ENCODE assay signal across 10 cellular contexts in the genomic region with DNA sequence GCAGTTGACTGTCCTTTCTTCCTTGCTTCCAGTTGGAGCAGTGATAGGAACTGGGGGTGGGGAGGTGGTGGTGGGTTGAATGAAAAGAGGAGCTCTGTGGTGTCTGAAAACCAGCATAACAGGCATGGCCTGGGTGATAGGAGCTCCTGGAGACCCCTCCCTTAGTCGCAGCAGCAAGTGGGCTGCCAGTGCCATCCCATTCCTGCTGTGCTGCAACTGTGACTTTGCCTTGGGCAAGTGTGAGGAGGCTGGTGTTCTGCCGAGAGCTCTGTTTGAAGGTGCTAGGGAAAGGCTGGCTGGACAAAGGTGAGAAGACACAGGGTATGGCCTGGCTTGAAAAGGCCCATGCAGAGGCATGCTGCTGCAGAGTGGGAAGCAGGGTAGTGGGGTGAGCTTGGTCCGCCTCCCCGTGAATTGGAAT. TPM values are rescaled to one million over a fixed set of nuclear protein-coding genes. Genes with fewer than 3 reads are reported as not detected.
DNase-seq lines count a peak whose midpoint lies in the region; ATAC-seq and TF ChIP-seq lines count a peak whose summit lies in the region.
"Had no signal": no experiment of that assay in that cellular context is flagged by ENCODE, and none has a peak within 500 bp of the region (broad histone marks: within the 10 kb centered on the region; RNA-seq: fewer than 3 reads in every experiment).

No MANE protein-coding gene starts in this region.

- no peaks in the 10 kb centered on the region for H3K27me3 ChIP-seq in neural progenitor cell
- H3K27me3 ChIP-seq in upper lobe of left lung: no peaks in the 10 kb centered on the region

- H3K9me3 Mint-ChIP-seq in HFFc6 (no peaks in the 10 kb centered on the region), chondrocyte (ENCODE audit: low read depth) (no peaks in the 10 kb centered on the region), neural progenitor cell (no peaks in the 10 kb centered on the region)

- H3K27me3 Mint-ChIP-seq in HFFc6 (ENCODE audit: insufficient read depth): peaks cover 4% of the 10 kb centered on the region; the same call in 1 of the 2 replicates
- no peaks in the 10 kb centered on the region for H3K27me3 Mint-ChIP-seq in chondrocyte (ENCODE audit: low read depth)
- H3K27me3 Mint-ChIP-seq in neural progenitor cell (ENCODE audit: insufficient read depth, low read depth): peaks cover 2% of the 10 kb centered on the region

- H3K36me3 ChIP-seq in neural progenitor cell (no peaks in the 10 kb centered on the region), upper lobe of left lung (peaks cover 8 to 36% (median 31%) of the 10 kb centered on the region in 4 donors)

- H3K9me3 ChIP-seq in neural progenitor cell (ENCODE audit: low read depth): no peaks in the 10 kb centered on the region
- H3K9me3 ChIP-seq in upper lobe of left lung: no peaks in the 10 kb centered on the region

- no peak overlapping the region for H3K9ac ChIP-seq in neural progenitor cell

- no peak for TF ChIP-seq POLR2A in upper lobe of left lung (IDR thresholded peaks at IDR 0.05)

- H4K20me1 ChIP-seq in neural progenitor cell (ENCODE audit: low read depth): peaks cover 22% of the 10 kb centered on the region

- H3K36me3 Mint-ChIP-seq in HFFc6 (ENCODE audit: low read depth) (peaks cover 10% of the 10 kb centered on the region), chondrocyte (ENCODE audit: low read depth) (peaks cover 16% of the 10 kb centered on the region), neural progenitor cell (peaks cover 32% of the 10 kb centered on the region)

- H3K27ac Mint-ChIP-seq in HFFc6 (peak overlapping the region; percentile 51), chondrocyte (ENCODE audit: unreplicated experiment) (peak overlapping the region; percentile 62), neural progenitor cell (peak overlapping the region; percentile 67)

- H3K4me2 ChIP-seq in neural progenitor cell: peak overlapping the region; percentile 61

- TF ChIP-seq EP300 in upper lobe of left lung (IDR thresholded peaks at IDR 0.05): no peak

- whole genome bisulfite sequencing in upper lobe of left lung, 2 donors: 87 to 94% methylated on average over 4 of the region's 4 CpGs

- peak overlapping the region; percentile 4; the same call in 1 of the 2 replicates for H3K27ac ChIP-seq in C4-2B
- no peak overlapping the region for H3K27ac ChIP-seq in neural progenitor cell
- H3K27ac ChIP-seq in upper lobe of left lung: peak overlapping the region in 2 of 4 donors; percentile 0 to 49

- H3K4me3 Mint-ChIP-seq in HFFc6 (no peak overlapping the region), chondrocyte (ENCODE audit: unreplicated experiment) (no peak overlapping the region), neural progenitor cell (peak overlapping the region; percentile 34)

- TF ChIP-seq CTCF in C4-2B (conservative IDR thresholded peaks at IDR 0.05): no peak
- no peak for TF ChIP-seq CTCF in HFFc6 (IDR thresholded peaks at IDR 0.05)
- no peak for TF ChIP-seq CTCF in chondrocyte (IDR thresholded peaks at IDR 0.05)
- no peak for TF ChIP-seq CTCF in neural progenitor cell (IDR thresholded peaks at IDR 0.05)
- no peak for TF ChIP-seq CTCF in upper lobe of left lung (IDR thresholded peaks at IDR 0.05)

- H3K4me1 Mint-ChIP-seq in HFFc6 (ENCODE audit: low read depth) (peaks cover 25% of the 10 kb centered on the region), chondrocyte (ENCODE audit: low read depth) (peaks cover 24% of the 10 kb centered on the region), neural progenitor cell (peaks cover 55% of the 10 kb centered on the region)

- peaks cover 51% of the 10 kb centered on the region for H3F3A ChIP-seq in neural progenitor cell (ENCODE audit: low read depth)

- ATAC-seq in upper lobe of left lung (ENCODE audit: low FRiP score in 2 of 2) (no peak), GM18520 (IDR thresholded peaks at IDR 0.05; ENCODE audit: unreplicated experiment) (no peak), left lobe of liver (no peak)

- H3K79me2 ChIP-seq in neural progenitor cell (ENCODE audit: low read depth): peaks cover 13% of the 10 kb centered on the region

- DNase-seq in HFFc6 (no peak), chondrocyte (ENCODE audit: low spot score) (peak; percentile 54), neural progenitor cell (ENCODE audit: low spot score) (no peak), NCI-H2081 treated with DMSO at 0.1 percent for 48 hours (lab: John Stamatoyannopoulos, UW) (no peak), upper lobe of left lung (no peak), left lobe of liver (ENCODE audit: low spot score) (no peak)
- DNase-seq: activated CD4-positive, CD25-positive, alpha-beta regulatory T cell treated with anti-CD3 and anti-CD28 coated beads, Interleukin-2, amount 50 U/mL, for 72 hours; stimulated activated CD4-positive, alpha-beta T cell treated with anti-CD3 and anti-CD28 coated beads, Interleukin-1b, Interleukin-23, amount 100 ng/mL, for 48 hours had no signal

- no peak overlapping the region for H2AFZ ChIP-seq in neural progenitor cell (replicated peaks)

- H3K4me3 ChIP-seq in neural progenitor cell (no peak overlapping the region), upper lobe of left lung (no peak overlapping the region)

- H3K4me1 ChIP-seq in neural progenitor cell (peaks cover 40% of the 10 kb centered on the region), upper lobe of left lung (peaks cover 14 to 25% (median 18%) of the 10 kb centered on the region in 4 donors)

RNA-seq across cellular contexts. Expression of a gene that starts 2.7 kb away (rescaled TPM):
- 1 to 10 TPM in 5 of 6 experiments, under 1 TPM in 1; 1.00 to 1.9 (median 1.3) TPM for total RNA-seq in HFFc6 (2021; fragmentation: NEBNext Ultra II Directional; extraction: Animal tissue kit (Norgen Biotek cat#: 25700))
- total RNA-seq in chondrocyte: 1.8 to 2.3 TPM (median 2.1 TPM) in 3 replicates
- 6.9 and 8.8 TPM in 2 replicates for total RNA-seq in neural progenitor cell (ENCODE audit: low replicate concordance)
- total RNA-seq in upper lobe of left lung: 1 to 10 TPM in 4 of 6 donors, under 1 TPM in 2; 0.76 to 3.1 (median 1.5) TPM
- total RNA-seq in left lobe of liver: 0.68 TPM

RNA-seq across cellular contexts. Expression of a gene that starts 39.7 kb away (rescaled TPM):
- 100 to 1,000 TPM; 105 to 121 (median 110) TPM for total RNA-seq in HFFc6 (2021; fragmentation: NEBNext Ultra II Directional; extraction: Animal tissue kit (Norgen Biotek cat#: 25700))
- total RNA-seq in chondrocyte (80.7 to 105 TPM (median 85.9 TPM) in 3 replicates), neural progenitor cell (ENCODE audit: low replicate concordance) (74.5 and 101 TPM in 2 replicates), upper lobe of left lung (10 to 100 TPM; 42.4 to 71.4 (median 62.8) TPM), left lobe of liver (49.1 TPM)
